19 cellular contexts compared by ENCODE assay signal in the genomic region with DNA sequence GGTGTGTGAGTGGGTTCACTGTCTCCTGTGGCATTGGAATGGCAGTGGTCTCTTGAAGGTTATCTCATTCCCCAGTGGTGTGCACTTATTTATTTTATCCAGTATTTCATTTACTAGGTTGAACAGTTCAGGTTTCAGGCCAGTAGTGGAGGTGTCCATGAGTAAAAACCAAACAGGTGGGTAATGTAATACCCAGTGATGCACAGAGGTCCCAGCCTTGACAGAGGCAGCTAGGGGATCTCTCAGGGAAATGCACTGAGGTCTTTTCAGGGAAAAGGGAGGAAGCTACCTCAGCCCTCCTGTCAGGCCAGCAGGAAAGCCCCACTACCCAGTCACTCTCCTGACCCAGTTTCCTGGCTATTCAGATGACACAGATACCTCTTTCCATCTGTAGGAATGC.
"Had no signal": no experiment of that assay in that cellular context is flagged by ENCODE, and none has a peak within 500 bp of the region (broad histone marks: within the 10 kb centered on the region; RNA-seq: fewer than 3 reads in every experiment).

No MANE protein-coding gene starts in this region.

- H3K27me3 Mint-ChIP-seq: IgD-negative memory B cell had no signal

- H3K4me3 Mint-ChIP-seq: IgD-negative memory B cell had no signal

- H3K27ac Mint-ChIP-seq: IgD-negative memory B cell had no signal

- DNase-seq: Kasumi-1, MM.1S, NCI-H1092 treated with DMSO at 0.1 percent for 48 hours, NCI-H1436, NCI-H187, NCI-H2029, NCI-H2081 treated with DMSO at 0.1 percent for 48 hours, NCI-H2171, NCI-H226, NCI-H446, NCI-H510A, NCI-H524 treated with DMSO at 0.1 percent for 48 hours, NCI-H69, NCI-H774, Right ventricle myocardium superior, RPMI8226, SIG-M5 had no signal

- ATAC-seq: K562 had no signal
